ENCODE assay signal across 30 cellular contexts in the genomic region with DNA sequence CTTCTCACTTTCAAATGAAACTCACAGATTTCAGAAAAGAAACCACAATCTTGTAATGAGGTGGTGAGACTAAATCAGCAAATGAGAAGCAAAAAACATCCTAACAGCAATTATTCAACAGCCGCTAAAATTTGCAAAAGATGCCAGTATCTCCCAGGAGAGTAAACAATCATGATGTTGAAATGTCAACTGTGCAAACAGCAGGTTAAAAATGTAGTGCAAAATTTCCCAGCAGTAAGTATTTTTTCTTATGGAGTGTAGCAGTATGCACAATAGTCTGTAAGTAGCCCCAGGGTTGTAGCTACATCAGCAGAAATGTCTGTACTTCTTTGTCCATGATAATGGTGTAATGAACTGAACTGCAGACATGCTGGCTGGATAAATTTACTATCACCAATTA. TPM values are rescaled to one million over a fixed set of nuclear protein-coding genes. Genes with fewer than 3 reads are reported as not detected.
"Had no signal": no experiment of that assay in that cellular context is flagged by ENCODE, and none has a peak within 500 bp of the region (broad histone marks: within the 10 kb centered on the region; RNA-seq: fewer than 3 reads in every experiment).

No MANE protein-coding gene starts in this region.

- H3K27me3 ChIP-seq: ascending aorta, body of pancreas, Peyer's patch, SJCRH30 had no signal

- H3K4me1 ChIP-seq: ascending aorta, SJCRH30 had no signal

- H3K4me3 Mint-ChIP-seq: activated CD8-positive, alpha-beta memory T cell treated with anti-CD3 and anti-CD28 coated beads, Interleukin-2, amount 10 ng/mL, durations not matched to agents 7 days and 5 days; activated naive CD8-positive, alpha-beta T cell treated with anti-CD3 and anti-CD28 coated beads, Interleukin-2, amount 50 U/mL, for 24 hours; activated T-cell treated with anti-CD3 and anti-CD28 coated beads, Interleukin-2, amount 50 U/mL, for 24 hours; activated T-helper 1 cell treated with anti-CD3 and anti-CD28 coated beads, Interleukin-12 subunit alpha, Interleukin-12 subunit beta, Interleukin-2, Interleukin-4 antibody, amounts not matched to agents 30 ng/mL and 10 ng/mL and 1 ng/mL, durations not matched to agents 14 hours and 24 hours and 36 hours; WTC11 had no signal

- H3K27ac Mint-ChIP-seq: activated CD8-positive, alpha-beta memory T cell treated with anti-CD3 and anti-CD28 coated beads, Interleukin-2, amount 10 ng/mL, durations not matched to agents 7 days and 5 days; activated naive CD4-positive, alpha-beta T cell treated with anti-CD3 and anti-CD28 coated beads, Interleukin-2, amount 50 U/mL, for 72 hours; activated naive CD8-positive, alpha-beta T cell treated with anti-CD3 and anti-CD28 coated beads, Interleukin-2, amount 50 U/mL, for 24 hours; activated T-cell treated with anti-CD3 and anti-CD28 coated beads, Interleukin-2, amount 50 U/mL, for 24 hours; activated T-helper 1 cell treated with anti-CD3 and anti-CD28 coated beads, Interleukin-12 subunit alpha, Interleukin-12 subunit beta, Interleukin-2, Interleukin-4 antibody, amounts not matched to agents 30 ng/mL and 10 ng/mL and 1 ng/mL, durations not matched to agents 14 hours and 24 hours and 36 hours; T-helper 17 cell; WTC11 had no signal

- H3K9me3 Mint-ChIP-seq: activated naive CD4-positive, alpha-beta T cell treated with anti-CD3 and anti-CD28 coated beads, Interleukin-2, amount 50 U/mL, for 72 hours; activated naive CD8-positive, alpha-beta T cell treated with anti-CD3 and anti-CD28 coated beads, Interleukin-2, amount 50 U/mL, for 24 hours; activated T-cell treated with anti-CD3 and anti-CD28 coated beads, Interleukin-2, amount 50 U/mL, for 24 hours; activated T-helper 1 cell treated with anti-CD3 and anti-CD28 coated beads, Interleukin-12 subunit alpha, Interleukin-12 subunit beta, Interleukin-2, Interleukin-4 antibody, amounts not matched to agents 30 ng/mL and 10 ng/mL and 1 ng/mL, durations not matched to agents 14 hours and 24 hours and 36 hours; WTC11 had no signal

- H3K27ac ChIP-seq: ascending aorta, Peyer's patch, RWPE1, SJCRH30 had no signal

- DNase-seq: activated CD4-positive, alpha-beta T cell treated with anti-CD3 and anti-CD28 coated beads for 48 hours; activated CD4-positive, alpha-beta T cell treated with anti-CD3 and anti-CD28 coated beads, Interleukin-2, amount 50 U/mL, for 48 hours; activated CD4-positive, CD25-positive, alpha-beta regulatory T cell treated with anti-CD3 and anti-CD28 coated beads, Interleukin-2, amount 50 U/mL, for 72 hours; activated CD8-positive, alpha-beta memory T cell treated with anti-CD3 and anti-CD28 coated beads, Interleukin-2, amount 10 ng/mL, durations not matched to agents 7 days and 5 days; activated effector memory CD4-positive, alpha-beta T cell treated with Interleukin-2 at 50 U/mL for 16 hours; activated naive CD4-positive, alpha-beta T cell treated with Interleukin-2 at 50 U/mL for 16 hours; activated naive CD8-positive, alpha-beta T cell treated with anti-CD3 and anti-CD28 coated beads, Interleukin-2, amount 50 U/mL, for 24 hours; activated T-cell treated with anti-CD3 and anti-CD28 coated beads, Interleukin-2, amount 50 U/mL, for 24 hours; amniotic stem cell; central memory CD4-positive, alpha-beta T cell; MM.1S; NCI-H1105 treated with DMSO at 0.1 percent for 48 hours; NCI-H1694 treated with DMSO at 0.1 percent for 48 hours; NCI-H2029 treated with DMSO at 0.1 percent for 48 hours; NCI-H446; NCI-H524; NCI-H748 treated with DMSO at 0.1 percent for 48 hours; Peyer's patch; Right ventricle myocardium superior; SJCRH30; T-helper 17 cell; T-helper 9 cell had no signal

- ATAC-seq: activated CD8-positive, alpha-beta memory T cell treated with anti-CD3 and anti-CD28 coated beads, Interleukin-2, amount 10 ng/mL, durations not matched to agents 7 days and 5 days; activated naive CD4-positive, alpha-beta T cell treated with anti-CD3 and anti-CD28 coated beads, Interleukin-2, amount 50 U/mL, for 72 hours; activated naive CD8-positive, alpha-beta T cell treated with anti-CD3 and anti-CD28 coated beads, Interleukin-2, amount 50 U/mL, for 24 hours; T-helper 17 cell; WTC11 had no signal

- H3K4me3 ChIP-seq: ascending aorta, body of pancreas, Peyer's patch, SJCRH30 had no signal

- H3K9me3 ChIP-seq: ascending aorta, body of pancreas, Peyer's patch, SJCRH30 had no signal

- H3K36me3 Mint-ChIP-seq: activated CD8-positive, alpha-beta memory T cell treated with anti-CD3 and anti-CD28 coated beads, Interleukin-2, amount 10 ng/mL, durations not matched to agents 7 days and 5 days; activated naive CD4-positive, alpha-beta T cell treated with anti-CD3 and anti-CD28 coated beads, Interleukin-2, amount 50 U/mL, for 72 hours; WTC11 had no signal

- H3K36me3 ChIP-seq: ascending aorta, Peyer's patch, SJCRH30 had no signal

RNA-seq across cellular contexts. Expression of gene GRIN3A, which starts 31.5 kb away (rescaled TPM):
- total RNA-seq: activated CD8-positive, alpha-beta memory T cell treated with anti-CD3 and anti-CD28 coated beads, Interleukin-2, amount 10 ng/mL, durations not matched to agents 7 days and 5 days; activated T-helper 1 cell treated with anti-CD3 and anti-CD28 coated beads, Interleukin-12 subunit alpha, Interleukin-12 subunit beta, Interleukin-2, Interleukin-4 antibody, amounts not matched to agents 30 ng/mL and 10 ng/mL and 1 ng/mL, durations not matched to agents 14 hours and 24 hours and 36 hours; ascending aorta; bronchial epithelial cell; chondrocyte; SJCRH30; T-helper 17 cell had no signal
